ENCODE assay signal across 17 cellular contexts in the genomic region with DNA sequence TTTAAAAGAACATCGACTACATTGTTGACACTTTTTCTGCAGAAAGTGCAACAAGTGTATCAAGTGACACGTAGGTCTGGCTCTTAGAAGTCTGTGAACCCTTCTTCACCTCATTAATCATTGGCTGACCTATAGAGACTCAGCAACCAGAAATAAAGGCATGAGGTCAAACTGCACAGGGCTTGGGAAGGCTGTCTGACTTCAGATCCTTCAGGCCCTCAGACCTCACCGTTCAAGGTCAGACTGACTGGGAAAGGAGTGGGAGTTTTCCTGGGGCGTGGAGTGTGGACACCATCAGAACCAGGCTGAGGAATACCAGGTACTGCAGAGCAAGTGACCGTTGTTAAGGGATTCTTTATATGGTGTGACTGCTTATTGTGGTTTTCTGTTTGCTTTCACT. TPM values are rescaled to one million over a fixed set of nuclear protein-coding genes. Genes with fewer than 3 reads are reported as not detected.
DNase-seq lines count a peak whose midpoint lies in the region; TF ChIP-seq lines count a peak whose summit lies in the region.
"Had no signal": no experiment of that assay in that cellular context is flagged by ENCODE, and none has a peak within 500 bp of the region (broad histone marks: within the 10 kb centered on the region; RNA-seq: fewer than 3 reads in every experiment).

No MANE protein-coding gene starts in this region.

- peaks cover 11% of the 10 kb centered on the region for H3K9me3 Mint-ChIP-seq in chondrocyte (ENCODE audit: low read depth)

- H3K9me3 ChIP-seq in uterus, result no peaks in the 10 kb centered on the region
- H3K9me3 ChIP-seq: A549 had no signal

- no peaks in the 10 kb centered on the region for H3K4me1 Mint-ChIP-seq in chondrocyte (ENCODE audit: low read depth)

- intact Hi-C loops in uterus (cut with DNase I; ENCODE audit: low total_unique reads), result no loop called here

- no peaks in the 10 kb centered on the region for H3K36me3 ChIP-seq in uterus
- H3K36me3 ChIP-seq: HAP-1 had no signal

- no peak overlapping the region for H3K4me3 Mint-ChIP-seq in chondrocyte (ENCODE audit: unreplicated experiment)
- H3K4me3 Mint-ChIP-seq: CD4-positive, alpha-beta T cell had no signal

- TF ChIP-seq POLR2A in uterus (IDR thresholded peaks at IDR 0.05), result no peak

- no peak overlapping the region for H3K27ac ChIP-seq in uterus
- H3K27ac ChIP-seq: 22Rv1, A549, C4-2B had no signal

- H3K27me3 Mint-ChIP-seq in chondrocyte (ENCODE audit: low read depth), result peaks cover 53% of the 10 kb centered on the region

- no peaks in the 10 kb centered on the region for H3K27me3 ChIP-seq in uterus

- H3K27ac Mint-ChIP-seq in chondrocyte (ENCODE audit: unreplicated experiment), result no peak overlapping the region
- H3K27ac Mint-ChIP-seq: CD4-positive, alpha-beta T cell had no signal

- TF ChIP-seq CTCF in chondrocyte (IDR thresholded peaks at IDR 0.05), result no peak
- no peak for TF ChIP-seq CTCF in uterus (IDR thresholded peaks at IDR 0.05)

- H3K4me3 ChIP-seq in uterus, result no peak overlapping the region
- H3K4me3 ChIP-seq: A549, GM12878, HAP-1 had no signal

- no peaks in the 10 kb centered on the region for H3K4me1 ChIP-seq in uterus
- H3K4me1 ChIP-seq: A549, HAP-1 had no signal

- DNase-seq in NCI-H1092 treated with DMSO at 0.1 percent for 48 hours (lab: John Stamatoyannopoulos, UW), result peak; percentile 25
- DNase-seq in NCI-H1092 (lab: John Stamatoyannopoulos, UW), result no peak
- peak; percentile 36 for DNase-seq in chondrocyte (ENCODE audit: low spot score)
- DNase-seq in left kidney (ENCODE audit: low read depth, low spot score), result peak; percentile 65
- DNase-seq in uterus, result no peak
- DNase-seq in NCI-H82 (lab: John Stamatoyannopoulos, UW), result no peak
- DNase-seq in DMS153 (lab: John Stamatoyannopoulos, UW), result no peak
- DNase-seq: AML-193; CD4-positive, alpha-beta T cell; DMS79 treated with DMSO at 0.1 percent for 48 hours had no signal

- H3K36me3 Mint-ChIP-seq in chondrocyte (ENCODE audit: low read depth), result no peaks in the 10 kb centered on the region

RNA-seq across cellular contexts. Expression of a gene that starts 24.2 kb away (rescaled TPM):
- not detected in 3 replicates for total RNA-seq in chondrocyte
- not detected for total RNA-seq in uterus
- total RNA-seq: CD4-positive, alpha-beta T cell; GM12878; H4 had no signal

RNA-seq across cellular contexts. Expression of a gene that starts 25.2 kb away (rescaled TPM):
- total RNA-seq in chondrocyte (not detected in 3 replicates), uterus (under 1 TPM in 1 of 4 donors, not detected in 3; 0.29 TPM)
- total RNA-seq: CD4-positive, alpha-beta T cell; H4 had no signal

RNA-seq across cellular contexts. Expression of a gene that starts 44.5 kb away (rescaled TPM):
- total RNA-seq in chondrocyte (not detected in 3 replicates), uterus (not detected)
- total RNA-seq: CD4-positive, alpha-beta T cell; GM12878; H4; HT-29 had no signal

Comparison
In these comparisons a context has a peak if more than half of its experiments do, and no peak if none do; other contexts are left out.
1. DNase-seq: peak in NCI-H1092 treated with DMSO at 0.1 percent for 48 hours (single experiment), chondrocyte (single experiment) and left kidney (single experiment); none in NCI-H1092 (single experiment), uterus (0 of 2), NCI-H82 (single experiment) and DMS153 (single experiment).